Comparison of ENCODE assay signal across 23 cellular contexts in the genomic region with DNA sequence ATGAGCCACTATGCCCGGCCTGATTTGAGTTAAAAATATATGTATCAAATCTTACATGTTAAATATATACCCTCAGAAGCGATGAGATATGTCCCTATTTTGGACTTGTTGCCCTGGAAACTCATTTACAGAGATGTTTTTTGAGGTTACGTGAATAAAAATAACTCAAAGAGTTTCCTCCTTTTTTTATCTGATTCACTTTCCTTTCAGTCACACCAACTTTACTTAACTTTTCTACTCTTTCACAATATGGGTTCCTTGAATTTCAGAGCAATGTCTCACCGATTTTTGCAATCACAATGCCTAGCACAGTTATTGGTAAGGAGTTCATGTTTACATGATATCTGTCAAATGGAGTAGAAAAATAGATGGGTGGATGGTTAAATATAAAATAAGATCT. TPM values are rescaled to one million over a fixed set of nuclear protein-coding genes. Genes with fewer than 3 reads are reported as not detected.
A peak's percentile ranks its signal among the peaks of the same experiment; 100 is the strongest.
DNase-seq lines count a peak whose midpoint lies in the region; ATAC-seq and TF ChIP-seq lines count a peak whose summit lies in the region.
"Had no signal": no experiment of that assay in that cellular context is flagged by ENCODE, and none has a peak within 500 bp of the region (broad histone marks: within the 10 kb centered on the region; RNA-seq: fewer than 3 reads in every experiment).

No MANE protein-coding gene starts in this region.

- H3K36me3 ChIP-seq in endodermal cell (ENCODE audit: control insufficient read depth, insufficient read depth, low read length): no peaks in the 10 kb centered on the region
- H3K36me3 ChIP-seq: esophagus muscularis mucosa, vagina had no signal

- intact Hi-C loops in CD14-positive monocyte (cut with micrococcal nuclease): no loop called here
- intact Hi-C loops in activated CD4-positive, alpha-beta memory T cell treated with anti-CD3 and anti-CD28 coated beads for 36 hours (cut with micrococcal nuclease): no loop called here

- peak overlapping the region; percentile 78 to 99 (median 95) for H3K27ac Mint-ChIP-seq in CD14-positive monocyte
- H3K27ac Mint-ChIP-seq in endodermal cell: no peak overlapping the region
- no peak overlapping the region for H3K27ac Mint-ChIP-seq in activated CD4-positive, alpha-beta memory T cell treated with anti-CD3 and anti-CD28 coated beads for 36 hours
- H3K27ac Mint-ChIP-seq: progenitor cell of endocrine pancreas had no signal

- peaks cover 39% of the 10 kb centered on the region for H3K9me3 ChIP-seq in endodermal cell (ENCODE audit: control insufficient read depth, low read length)
- H3K9me3 ChIP-seq: esophagus muscularis mucosa, vagina had no signal

- H3K9me3 Mint-ChIP-seq in CD14-positive monocyte (peaks cover 0 to 6% (median 1%) of the 10 kb centered on the region in 7 donors), endodermal cell (peaks cover 73% of the 10 kb centered on the region)
- H3K9me3 Mint-ChIP-seq in activated CD4-positive, alpha-beta memory T cell treated with anti-CD3 and anti-CD28 coated beads for 36 hours: no peaks in the 10 kb centered on the region

- no peaks in the 10 kb centered on the region for H3K27me3 ChIP-seq in endodermal cell (ENCODE audit: control insufficient read depth, insufficient read depth, low read length, poor library complexity, severe bottlenecking)
- H3K27me3 ChIP-seq: hepatocyte, vagina had no signal

- CTCF ChIA-PET in activated CD4-positive, alpha-beta memory T cell treated with anti-CD3 and anti-CD28 coated beads for 36 hours (lab: Charles Lee): no interaction called here

- H3K4me1 ChIP-seq in endodermal cell (ENCODE audit: control insufficient read depth, insufficient read depth, low read length): no peaks in the 10 kb centered on the region
- H3K4me1 ChIP-seq: esophagus muscularis mucosa, vagina had no signal

- H3K9ac ChIP-seq in endodermal cell (ENCODE audit: extremely low read depth, low read length, poor library complexity, severe bottlenecking): no peak overlapping the region

- 50 to 75% methylated on average over 1 to 3 of the region's 4 CpGs for WGBS in endodermal cell (ENCODE audit: insufficient coverage in 1 of 2, insufficient read length in 1 of 2), 2 experiments

- POLR2A ChIA-PET in activated CD4-positive, alpha-beta memory T cell treated with anti-CD3 and anti-CD28 coated beads for 36 hours (lab: Charles Lee): no interaction called here

- peaks cover 20% of the 10 kb centered on the region for H3K4me1 Mint-ChIP-seq in CD14-positive monocyte
- no peaks in the 10 kb centered on the region for H3K4me1 Mint-ChIP-seq in endodermal cell
- peaks cover 2% of the 10 kb centered on the region for H3K4me1 Mint-ChIP-seq in activated CD4-positive, alpha-beta memory T cell treated with anti-CD3 and anti-CD28 coated beads for 36 hours (ENCODE audit: low read depth)
- H3K4me1 Mint-ChIP-seq: brain had no signal

- no peak for TF ChIP-seq CTCF in CD14-positive monocyte (IDR thresholded peaks at IDR 0.05)
- no peak for TF ChIP-seq CTCF in endodermal cell (conservative IDR thresholded peaks at IDR 0.05)

- H3K27me3 Mint-ChIP-seq in CD14-positive monocyte (ENCODE audit: low read depth in 3 of 3): peaks cover 3 to 11% (median 3%) of the 10 kb centered on the region in 3 donors
- no peaks in the 10 kb centered on the region for H3K27me3 Mint-ChIP-seq in endodermal cell (ENCODE audit: insufficient read depth)
- peaks cover 3% of the 10 kb centered on the region for H3K27me3 Mint-ChIP-seq in activated CD4-positive, alpha-beta memory T cell treated with anti-CD3 and anti-CD28 coated beads for 36 hours
- H3K27me3 Mint-ChIP-seq: progenitor cell of endocrine pancreas had no signal

- no peak overlapping the region for H3K27ac ChIP-seq in endodermal cell (ENCODE audit: low read depth, low read length)
- H3K27ac ChIP-seq: esophagus muscularis mucosa, hepatocyte, vagina had no signal

- H3K4me3 Mint-ChIP-seq in CD14-positive monocyte (peak overlapping the region in 1 of 2 donors; percentile 52), endodermal cell (no peak overlapping the region)
- H3K4me3 Mint-ChIP-seq in activated CD4-positive, alpha-beta memory T cell treated with anti-CD3 and anti-CD28 coated beads for 36 hours: no peak overlapping the region
- H3K4me3 Mint-ChIP-seq: brain had no signal

- ATAC-seq in GM21528 (IDR thresholded peaks at IDR 0.05; ENCODE audit: low FRiP score, unreplicated experiment): no peak
- ATAC-seq: left colon; Right ventricle myocardium inferior; stimulated activated naive CD8-positive, alpha-beta T cell treated with anti-CD3 and anti-CD28 coated beads, Interleukin-15, Interleukin-2, amounts not matched to agents 100 U/mL and 50 U/mL, for 24 hours had no signal

- H3K36me3 Mint-ChIP-seq in CD14-positive monocyte (no peaks in the 10 kb centered on the region), endodermal cell (ENCODE audit: low read depth) (no peaks in the 10 kb centered on the region)
- no peaks in the 10 kb centered on the region for H3K36me3 Mint-ChIP-seq in activated CD4-positive, alpha-beta memory T cell treated with anti-CD3 and anti-CD28 coated beads for 36 hours
- H3K36me3 Mint-ChIP-seq: brain had no signal

- no peak overlapping the region for H3K4me3 ChIP-seq in endodermal cell (ENCODE audit: low read length)
- H3K4me3 ChIP-seq: esophagus muscularis mucosa, hepatocyte, vagina had no signal

- DNase-seq in CD14-positive monocyte (ENCODE audit: low spot score) (no peak), LHCN-M2 (ENCODE audit: low read depth) (peak; percentile 13), SKM-1 (lab: John Stamatoyannopoulos, UW; ENCODE audit: unreplicated experiment) (peak; percentile 77), iris pigment epithelial cell (ENCODE audit: low read depth) (peak; percentile 66), endodermal cell (no peak), pons (ENCODE audit: low spot score) (no peak)
- no peak for DNase-seq in activated CD4-positive, alpha-beta memory T cell treated with anti-CD3 and anti-CD28 coated beads for 36 hours
- DNase-seq: activated CD4-positive, alpha-beta T cell treated with anti-CD3 and anti-CD28 coated beads for 4 hours; activated naive CD4-positive, alpha-beta T cell treated with anti-CD3 and anti-CD28 coated beads, Interleukin-2, amount 50 U/mL, for 16 hours; activated T-cell treated with anti-CD3 and anti-CD28 coated beads for 4 hours; left colon; MM.1S; NCI-H2081 treated with DMSO at 0.1 percent for 48 hours; stimulated activated naive CD8-positive, alpha-beta T cell treated with anti-CD3 and anti-CD28 coated beads, Interleukin-15, Interleukin-2, amounts not matched to agents 100 U/mL and 50 U/mL, for 24 hours had no signal

RNA-seq across cellular contexts. Expression of a gene that starts 2.3 kb away (rescaled TPM):
- not detected for polyA plus RNA-seq in CD14-positive monocyte
- total RNA-seq in LHCN-M2 (2014; rRNA removed) (not detected in 2 replicates), endodermal cell (not detected)
- not detected for polyA plus RNA-seq in LHCN-M2 (2012)
- not detected for polyA plus RNA-seq in endodermal cell (2013, experiment 1 of 2)
- polyA plus RNA-seq in endodermal cell (2013, experiment 2 of 2): not detected
- total RNA-seq in activated CD4-positive, alpha-beta memory T cell treated with anti-CD3 and anti-CD28 coated beads for 36 hours: not detected
- total RNA-seq: dermis microvascular lymphatic vessel endothelial cell, esophagus muscularis mucosa, H1, hepatocyte, left colon, progenitor cell of endocrine pancreas, Right ventricle myocardium inferior, vagina had no signal
- polyA plus RNA-seq: H1, hepatocyte had no signal

RNA-seq across cellular contexts. Expression of a gene that starts 36.1 kb away (rescaled TPM):
- not detected for polyA plus RNA-seq in CD14-positive monocyte
- total RNA-seq in LHCN-M2 (2014; rRNA removed): not detected in 2 replicates
- polyA plus RNA-seq in LHCN-M2 (2012): not detected
- total RNA-seq in endodermal cell: 1 to 10 TPM in 1 of 2 donors, under 1 TPM in 1; 0.86 to 3.1 TPM
- 1.4 TPM for polyA plus RNA-seq in endodermal cell (2013, experiment 1 of 2)
- polyA plus RNA-seq in endodermal cell (2013, experiment 2 of 2): 0.66 TPM
- not detected for total RNA-seq in activated CD4-positive, alpha-beta memory T cell treated with anti-CD3 and anti-CD28 coated beads for 36 hours
- total RNA-seq: dermis microvascular lymphatic vessel endothelial cell, esophagus muscularis mucosa, left colon, Right ventricle myocardium inferior, vagina had no signal

RNA-seq across cellular contexts. Expression of a gene that starts 57.7 kb away (rescaled TPM):
- polyA plus RNA-seq in CD14-positive monocyte: not detected
- not detected in 2 replicates for total RNA-seq in LHCN-M2 (2014; rRNA removed)
- polyA plus RNA-seq in LHCN-M2 (2012): not detected
- not detected for total RNA-seq in endodermal cell
- polyA plus RNA-seq in endodermal cell (2013, experiment 1 of 2): not detected
- polyA plus RNA-seq in endodermal cell (2013, experiment 2 of 2): not detected
- not detected for total RNA-seq in activated CD4-positive, alpha-beta memory T cell treated with anti-CD3 and anti-CD28 coated beads for 36 hours
- total RNA-seq: dermis microvascular lymphatic vessel endothelial cell, esophagus muscularis mucosa, H1, hepatocyte, left colon, progenitor cell of endocrine pancreas, Right ventricle myocardium inferior, vagina had no signal
- polyA plus RNA-seq: H1, hepatocyte had no signal

Comparison
In these comparisons a context has a peak if more than half of its experiments do, and no peak if none do; other contexts are left out.
1. DNase-seq: peak in LHCN-M2 (single experiment), SKM-1 (single experiment) and iris pigment epithelial cell (single experiment); none in CD14-positive monocyte (single experiment), endodermal cell (single experiment), activated CD4-positive, alpha-beta memory T cell treated with anti-CD3 and anti-CD28 coated beads for 36 hours (single experiment) and pons (single experiment).
2. H3K27ac Mint-ChIP-seq: peak in CD14-positive monocyte (7 of 7); none in endodermal cell (single experiment) and activated CD4-positive, alpha-beta memory T cell treated with anti-CD3 and anti-CD28 coated beads for 36 hours (single experiment).